In the genomic region with DNA sequence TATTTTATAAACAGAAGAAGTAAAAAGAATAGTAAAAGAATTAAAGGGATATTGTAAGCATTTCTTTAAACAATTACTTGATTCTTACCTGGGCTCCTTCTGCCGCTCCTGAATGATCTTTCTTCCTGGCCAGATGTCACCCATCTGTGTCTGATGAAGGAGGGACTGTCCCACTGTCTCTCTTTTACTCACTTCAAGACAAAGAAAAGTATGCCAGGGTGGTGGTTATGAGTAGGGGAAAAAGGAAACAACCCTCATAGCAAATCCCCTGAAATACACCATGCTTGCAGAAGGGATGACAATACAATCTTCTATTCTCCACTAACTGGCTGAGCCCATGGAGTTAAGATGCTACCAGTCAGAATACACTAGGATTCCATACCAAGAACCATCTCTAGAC, we compare ENCODE assay signal across 19 cellular contexts. TPM values are rescaled to one million over a fixed set of nuclear protein-coding genes. Genes with fewer than 3 reads are reported as not detected.
DNase-seq lines count a peak whose midpoint lies in the region; ATAC-seq, FAIRE-seq and TF ChIP-seq lines count a peak whose summit lies in the region.
"Had no signal": no experiment of that assay in that cellular context is flagged by ENCODE, and none has a peak within 500 bp of the region (broad histone marks: within the 10 kb centered on the region; RNA-seq: fewer than 3 reads in every experiment).

No MANE protein-coding gene starts in this region.

- peak; percentile 81 for FAIRE-seq in GM12891 (lab: Jason Lieb, UNC)

- H3K27ac Mint-ChIP-seq in natural killer cell treated with Interleukin-12 subunit alpha and Interleukin-12 subunit beta and Interleukin-15 and Interleukin-18, amount 100 ng/mL, for 72 hours = no peak overlapping the region
- H3K27ac Mint-ChIP-seq: HFFc6 had no signal

- no peak for TF ChIP-seq CTCF in upper lobe of right lung (IDR thresholded peaks at IDR 0.05)

- no peak for TF ChIP-seq POLR2A in GM12891 (IDR thresholded peaks at IDR 0.05; ENCODE audit: low read depth, low read length)

- intact Hi-C loops in upper lobe of right lung (cut with DNase I) = no loop called here

- no peaks in the 10 kb centered on the region for H3K9me3 ChIP-seq in upper lobe of right lung
- H3K9me3 ChIP-seq: Peyer's patch had no signal

- no peak overlapping the region for H3K4me3 ChIP-seq in upper lobe of right lung
- H3K4me3 ChIP-seq: Peyer's patch, SK-N-MC had no signal

- H3K4me1 Mint-ChIP-seq in natural killer cell treated with Interleukin-12 subunit alpha and Interleukin-12 subunit beta and Interleukin-15 and Interleukin-18, amount 100 ng/mL, for 72 hours (ENCODE audit: low read depth in 2 of 2) = no peaks in the 10 kb centered on the region

- no peaks in the 10 kb centered on the region for H3K4me1 ChIP-seq in upper lobe of right lung
- H3K4me1 ChIP-seq: Peyer's patch had no signal

- no peaks in the 10 kb centered on the region for H3K36me3 Mint-ChIP-seq in natural killer cell treated with Interleukin-12 subunit alpha and Interleukin-12 subunit beta and Interleukin-15 and Interleukin-18, amount 100 ng/mL, for 72 hours

- no peaks in the 10 kb centered on the region for H3K27me3 ChIP-seq in upper lobe of right lung
- H3K27me3 ChIP-seq: Peyer's patch had no signal

- H3K36me3 ChIP-seq in upper lobe of right lung = no peaks in the 10 kb centered on the region
- H3K36me3 ChIP-seq: Peyer's patch had no signal

- H3K4me3 Mint-ChIP-seq in natural killer cell treated with Interleukin-12 subunit alpha and Interleukin-12 subunit beta and Interleukin-15 and Interleukin-18, amount 100 ng/mL, for 72 hours = no peak overlapping the region
- H3K4me3 Mint-ChIP-seq: HFFc6 had no signal

- H3K27ac ChIP-seq in upper lobe of right lung = no peak overlapping the region
- H3K27ac ChIP-seq: C4-2B, Peyer's patch, SK-N-MC had no signal

- ATAC-seq in GM18511 (IDR thresholded peaks at IDR 0.05; ENCODE audit: unreplicated experiment) (peak; percentile 61), HG02759 (IDR thresholded peaks at IDR 0.05; ENCODE audit: unreplicated experiment) (peak; percentile 52), upper lobe of right lung (no peak)
- no peak for ATAC-seq in natural killer cell treated with Interleukin-12 subunit alpha and Interleukin-12 subunit beta and Interleukin-15 and Interleukin-18, amount 100 ng/mL, for 72 hours
- ATAC-seq: Right ventricle myocardium inferior had no signal

- DNase-seq in GM12891 (ENCODE audit: insufficient read length, low spot score) = no peak
- peak; percentile 7 for DNase-seq in NCI-H524 treated with DMSO at 0.1 percent for 48 hours (lab: John Stamatoyannopoulos, UW)
- no peak for DNase-seq in stimulated activated CD4-positive, alpha-beta T cell treated with anti-CD3 and anti-CD28 coated beads, Interleukin-12 subunit alpha, Interleukin-12 subunit beta, amount 100 ng/mL, for 4 hours
- no peak for DNase-seq in upper lobe of right lung
- no peak for DNase-seq in natural killer cell treated with Interleukin-12 subunit alpha and Interleukin-12 subunit beta and Interleukin-15 and Interleukin-18, amount 100 ng/mL, for 72 hours (ENCODE audit: low spot score)
- DNase-seq: DMS 273 treated with DMSO at 0.1 percent for 48 hours, GF-D8, HFFc6, KBM-7, MV-4-11, NCI-H1417 treated with DMSO at 0.1 percent for 48 hours, NCI-H1930, NCI-H510A treated with DMSO at 0.1 percent for 48 hours, Peyer's patch had no signal

- no peaks in the 10 kb centered on the region for H3K9me3 Mint-ChIP-seq in natural killer cell treated with Interleukin-12 subunit alpha and Interleukin-12 subunit beta and Interleukin-15 and Interleukin-18, amount 100 ng/mL, for 72 hours
- H3K9me3 Mint-ChIP-seq: HFFc6 had no signal

- H3K27me3 Mint-ChIP-seq in natural killer cell treated with Interleukin-12 subunit alpha and Interleukin-12 subunit beta and Interleukin-15 and Interleukin-18, amount 100 ng/mL, for 72 hours = peaks cover 30 to 33% of the 10 kb centered on the region in 2 donors

TF ChIP-seq in GM12891, 5 proteins besides CTCF, POLR2A, EP300 and RAD21:
- TF ChIP-seq SPI1 (IDR thresholded peaks at IDR 0.05; ENCODE audit: low read depth, low read length) (no peak), PAX5 (IDR thresholded peaks at IDR 0.05; ENCODE audit: insufficient read depth, low read length, severe bottlenecking) (no peak), POU2F2 (IDR thresholded peaks at IDR 0.05; ENCODE audit: low read depth, low read length) (no peak), POLR2AphosphoS5 (IDR thresholded peaks at IDR 0.05; ENCODE audit: low read depth, low read length) (no peak), TAF1 (IDR thresholded peaks at IDR 0.05; ENCODE audit: low read depth, low read length) (no peak)

RNA-seq across cellular contexts. Expression of gene SYTL4, which starts 31.1 kb away (rescaled TPM):
- 3.7 TPM for polyA plus RNA-seq in GM12891 (2012; ENCODE audit: low read depth, missing spikeins)
- total RNA-seq in upper lobe of right lung = 16.4 TPM
- under 1 TPM in 1 of 2 donors, not detected in 1; 0.14 TPM for total RNA-seq in natural killer cell treated with Interleukin-12 subunit alpha and Interleukin-12 subunit beta and Interleukin-15 and Interleukin-18, amount 100 ng/mL, for 72 hours

RNA-seq across cellular contexts. Expression of gene SRPX2, which starts 56.8 kb away (rescaled TPM):
- polyA plus RNA-seq in GM12891 (2012; ENCODE audit: low read depth, missing spikeins) = 0.03 TPM
- total RNA-seq in upper lobe of right lung = 39.1 TPM
- total RNA-seq in natural killer cell treated with Interleukin-12 subunit alpha and Interleukin-12 subunit beta and Interleukin-15 and Interleukin-18, amount 100 ng/mL, for 72 hours = not detected

Comparison
In these comparisons a context has a peak if more than half of its experiments do, and no peak if none do; other contexts are left out.
1. ATAC-seq: peak in GM18511 (single experiment) and HG02759 (single experiment); none in upper lobe of right lung (single experiment) and natural killer cell treated with Interleukin-12 subunit alpha and Interleukin-12 subunit beta and Interleukin-15 and Interleukin-18, amount 100 ng/mL, for 72 hours (0 of 2).
2. RNA of gene SYTL4, which starts 31.1 kb away (total RNA-seq): 16.4 TPM in upper lobe of right lung (single experiment); 0.14 TPM in natural killer cell treated with Interleukin-12 subunit alpha and Interleukin-12 subunit beta and Interleukin-15 and Interleukin-18, amount 100 ng/mL, for 72 hours; every median in the first group is over 10 times any median in the second.
3. RNA of gene SRPX2, which starts 56.8 kb away (total RNA-seq): 39.1 TPM in upper lobe of right lung (single experiment); not detected in natural killer cell treated with Interleukin-12 subunit alpha and Interleukin-12 subunit beta and Interleukin-15 and Interleukin-18, amount 100 ng/mL, for 72 hours; every median in the first group is over 10 times any median in the second.